Comparison of ENCODE assay signal across 8 cellular contexts in the genomic region with DNA sequence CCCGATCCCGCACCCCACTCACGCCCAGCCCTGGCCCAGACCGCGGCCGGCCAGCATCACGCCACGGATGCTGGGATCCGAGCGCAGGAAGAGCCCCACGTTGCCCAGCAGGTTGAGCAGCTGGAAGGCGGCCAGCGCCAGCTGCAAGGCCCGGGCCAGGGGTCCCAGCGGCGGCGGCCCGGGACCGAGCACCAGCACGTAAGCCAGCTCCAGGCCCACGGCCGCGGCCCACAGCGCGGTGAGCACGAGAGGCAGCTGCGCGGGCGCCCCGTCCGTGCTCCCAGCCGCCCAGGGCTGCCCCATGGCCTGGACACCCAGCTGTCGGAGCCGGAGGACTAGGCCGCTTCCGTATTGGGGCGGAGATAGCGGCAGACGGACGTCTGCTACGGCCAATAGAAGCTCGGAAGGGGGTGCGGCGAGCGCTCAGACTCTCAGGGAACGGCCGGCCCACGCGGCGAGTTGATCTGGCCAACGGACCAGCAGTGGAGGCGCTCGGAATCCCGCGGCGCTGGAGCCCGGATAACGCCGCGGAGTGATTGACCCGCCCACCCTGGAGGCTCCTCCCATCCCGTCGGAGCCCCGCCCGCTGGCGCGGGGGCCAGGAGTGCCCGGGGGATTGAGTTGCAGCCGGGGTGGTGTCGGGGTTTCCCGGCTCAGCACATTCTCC. TPM values are rescaled to one million over a fixed set of nuclear protein-coding genes. Genes with fewer than 3 reads are reported as not detected.
DNase-seq lines count a peak whose midpoint lies in the region; ATAC-seq and TF ChIP-seq lines count a peak whose summit lies in the region.

A gene with protein sequence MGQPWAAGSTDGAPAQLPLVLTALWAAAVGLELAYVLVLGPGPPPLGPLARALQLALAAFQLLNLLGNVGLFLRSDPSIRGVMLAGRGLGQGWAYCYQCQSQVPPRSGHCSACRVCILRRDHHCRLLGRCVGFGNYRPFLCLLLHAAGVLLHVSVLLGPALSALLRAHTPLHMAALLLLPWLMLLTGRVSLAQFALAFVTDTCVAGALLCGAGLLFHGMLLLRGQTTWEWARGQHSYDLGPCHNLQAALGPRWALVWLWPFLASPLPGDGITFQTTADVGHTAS (minus strand): TSS at position 348 of the 667 bp plus-strand sequence. CDS start 45 bp downstream, at position 303.

- TF ChIP-seq CTCF in AG10803 (conservative IDR thresholded peaks at IDR 0.05; ENCODE audit: low read length) (no peak), choroid plexus epithelial cell (conservative IDR thresholded peaks at IDR 0.05; ENCODE audit: low read depth, low read length) (no peak)

- ATAC-seq in GM19035 (IDR thresholded peaks at IDR 0.05; ENCODE audit: unreplicated experiment) (peak; percentile 87), HG03378 (IDR thresholded peaks at IDR 0.05; ENCODE audit: unreplicated experiment) (peak; percentile 76)

- peak within 1 kb of the TSS; percentile 74 for H3K4me3 ChIP-seq in AG10803 (ENCODE audit: low read length)
- H3K4me3 ChIP-seq in choroid plexus epithelial cell (ENCODE audit: low read depth, low read length), result peak within 1 kb of the TSS; percentile 77

- DNase-seq in AG10803 (ENCODE audit: low read depth) (peak; percentile 97), NCI-H460 (ENCODE audit: extremely low read depth, low read depth) (peak; percentile 94), choroid plexus epithelial cell (ENCODE audit: low read depth) (peak; percentile 98), kidney glomerular epithelial cell (lab: John Stamatoyannopoulos, UW) (peak; percentile 91)
- peak; percentile 79 to 90 for DNase-seq in activated CD4-positive, alpha-beta T cell treated with anti-CD3 and anti-CD28 coated beads for 24 hours (ENCODE audit: low read depth in 2 of 2)
- DNase-seq in stimulated activated CD4-positive, alpha-beta T cell treated with anti-CD3 and anti-CD28 coated beads, Interleukin-1b, Interleukin-23, amount 100 ng/mL, for 1 hour (ENCODE audit: low read depth in 2 of 2), result peak; percentile 37 to 72

RNA-seq across cellular contexts. Expression of the gene that starts here (rescaled TPM):
- total RNA-seq in NCI-H460 (2014; rRNA removed; shearing (Covaris generic)), result 8.0 and 13.7 TPM in 2 replicates
- polyA plus RNA-seq in NCI-H460 (2014; cell fraction: nucleus; rRNA removed), result 14.5 and 23.2 TPM in 2 replicates

Comparison
In these comparisons a context has a peak if more than half of its experiments do, and no peak if none do; other contexts are left out.
1. Peak in every context shown above with its lines: DNase-seq, ATAC-seq and H3K4me3 ChIP-seq.